1 cellular context compared by ENCODE assay signal in the genomic region with DNA sequence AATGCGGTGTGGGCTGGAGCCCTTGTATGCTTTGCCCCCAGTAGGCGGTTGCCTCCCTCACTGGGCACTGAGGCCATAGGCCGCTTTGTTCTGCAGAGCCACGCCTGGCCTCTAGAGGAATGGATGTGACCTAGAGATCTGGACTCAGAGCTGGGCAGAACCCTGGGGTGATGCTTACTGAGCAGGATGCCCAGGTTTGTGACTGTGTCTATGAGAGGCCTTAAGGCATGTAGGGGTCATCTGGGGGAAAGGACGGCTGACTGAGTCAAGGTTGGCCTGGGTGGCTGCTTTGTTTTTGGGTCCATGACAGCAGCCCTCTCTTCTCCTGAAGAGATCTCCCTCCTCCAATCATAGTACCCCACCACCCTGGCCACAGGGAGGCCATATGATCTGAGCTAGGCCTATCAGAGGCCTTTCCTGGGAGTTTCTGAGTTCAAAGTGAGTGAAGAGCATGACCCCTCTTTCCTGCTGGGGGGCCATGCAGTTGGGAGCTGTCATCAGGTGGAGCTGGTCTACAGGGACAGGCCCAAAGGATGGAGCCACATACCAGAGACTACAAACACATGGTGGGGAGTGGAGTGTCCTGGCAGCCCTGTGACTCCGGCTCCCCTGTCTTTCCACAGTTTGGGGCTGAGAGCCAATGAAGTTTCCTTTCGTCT.
TF ChIP-seq lines count a peak whose summit lies in the region.

No MANE protein-coding gene starts in this region.

TF ChIP-seq in HepG2, 621 proteins besides CTCF, POLR2A, EP300 and RAD21 (continued from another document and continues in another):
- no peak for TF ChIP-seq STAT6 (CRISPR knock-in tag; IDR thresholded peaks at IDR 0.05; ENCODE audit: borderline replicate concordance)
- peak; percentile 26 for TF ChIP-seq MED8 (CRISPR knock-in tag; IDR thresholded peaks at IDR 0.05; ENCODE audit: insufficient replicate concordance)
- TF ChIP-seq, protein P1, sequence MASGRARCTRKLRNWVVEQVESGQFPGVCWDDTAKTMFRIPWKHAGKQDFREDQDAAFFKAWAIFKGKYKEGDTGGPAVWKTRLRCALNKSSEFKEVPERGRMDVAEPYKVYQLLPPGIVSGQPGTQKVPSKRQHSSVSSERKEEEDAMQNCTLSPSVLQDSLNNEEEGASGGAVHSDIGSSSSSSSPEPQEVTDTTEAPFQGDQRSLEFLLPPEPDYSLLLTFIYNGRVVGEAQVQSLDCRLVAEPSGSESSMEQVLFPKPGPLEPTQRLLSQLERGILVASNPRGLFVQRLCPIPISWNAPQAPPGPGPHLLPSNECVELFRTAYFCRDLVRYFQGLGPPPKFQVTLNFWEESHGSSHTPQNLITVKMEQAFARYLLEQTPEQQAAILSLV (CRISPR knock-in tag; IDR thresholded peaks at IDR 0.05; ENCODE audit: borderline replicate concordance), result no peak
- no peak for TF ChIP-seq ZNF772 (CRISPR knock-in tag; IDR thresholded peaks at IDR 0.05)
- no peak for TF ChIP-seq ZNF713 (CRISPR knock-in tag; IDR thresholded peaks at IDR 0.05)
- TF ChIP-seq MIER2 (CRISPR knock-in tag; IDR thresholded peaks at IDR 0.05), result no peak
- TF ChIP-seq BCL6 (CRISPR knock-in tag; IDR thresholded peaks at IDR 0.05), result peak; percentile 40; the same call in 1 of the 2 replicates
- TF ChIP-seq PAXIP1 (CRISPR knock-in tag; conservative IDR thresholded peaks at IDR 0.05), result no peak
- TF ChIP-seq PHB2 (IDR thresholded peaks at IDR 0.05; ENCODE audit: partially characterized antibody), result no peak
- no peak for TF ChIP-seq NCOA5 (CRISPR knock-in tag; IDR thresholded peaks at IDR 0.05)
- no peak for TF ChIP-seq MNT (IDR thresholded peaks at IDR 0.05)
- TF ChIP-seq RARA (CRISPR knock-in tag; IDR thresholded peaks at IDR 0.05), result peak; percentile 39; the same call in 1 of the 2 replicates
- no peak for TF ChIP-seq SYNCRIP (IDR thresholded peaks at IDR 0.05; ENCODE audit: insufficient read depth, low read depth, low read length)
- 0 out of 2 replicates have a peak, but pooled peaks have one; percentile 15 for TF ChIP-seq ZNF574 (CRISPR knock-in tag; IDR thresholded peaks at IDR 0.05)
- TF ChIP-seq SNAPC2 (CRISPR knock-in tag; IDR thresholded peaks at IDR 0.05), result peak; percentile 26; the same call in 1 of the 2 replicates
- TF ChIP-seq JDP2 (CRISPR knock-in tag; IDR thresholded peaks at IDR 0.05; ENCODE audit: borderline replicate concordance), result no peak
- no peak for TF ChIP-seq SALL2 (CRISPR knock-in tag; IDR thresholded peaks at IDR 0.05)
- TF ChIP-seq ZNF775 (CRISPR knock-in tag; IDR thresholded peaks at IDR 0.05; ENCODE audit: borderline replicate concordance), result no peak
- TF ChIP-seq, protein P2, sequence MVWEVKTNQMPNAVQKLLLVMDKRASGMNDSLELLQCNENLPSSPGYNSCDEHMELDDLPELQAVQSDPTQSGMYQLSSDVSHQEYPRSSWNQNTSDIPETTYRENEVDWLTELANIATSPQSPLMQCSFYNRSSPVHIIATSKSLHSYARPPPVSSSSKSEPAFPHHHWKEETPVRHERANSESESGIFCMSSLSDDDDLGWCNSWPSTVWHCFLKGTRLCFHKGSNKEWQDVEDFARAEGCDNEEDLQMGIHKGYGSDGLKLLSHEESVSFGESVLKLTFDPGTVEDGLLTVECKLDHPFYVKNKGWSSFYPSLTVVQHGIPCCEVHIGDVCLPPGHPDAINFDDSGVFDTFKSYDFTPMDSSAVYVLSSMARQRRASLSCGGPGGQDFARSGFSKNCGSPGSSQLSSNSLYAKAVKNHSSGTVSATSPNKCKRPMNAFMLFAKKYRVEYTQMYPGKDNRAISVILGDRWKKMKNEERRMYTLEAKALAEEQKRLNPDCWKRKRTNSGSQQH (CRISPR knock-in tag; IDR thresholded peaks at IDR 0.05; ENCODE audit: low read depth), result no peak
- no peak for TF ChIP-seq FUBP1 (CRISPR knock-in tag; IDR thresholded peaks at IDR 0.05; ENCODE audit: borderline replicate concordance)
- no peak for TF ChIP-seq ATF7 (IDR thresholded peaks at IDR 0.05)
- no peak for TF ChIP-seq ATF7 (CRISPR knock-in tag; IDR thresholded peaks at IDR 0.05)
- peak; percentile 13; the same call in 1 of the 2 replicates for TF ChIP-seq ZNF746 (CRISPR knock-in tag; IDR thresholded peaks at IDR 0.05)
- TF ChIP-seq ZBTB42 (CRISPR knock-in tag; IDR thresholded peaks at IDR 0.05), result no peak
- TF ChIP-seq HOXA3 (CRISPR knock-in tag; IDR thresholded peaks at IDR 0.05), result 0 out of 2 replicates have a peak, but pooled peaks have one; percentile 14
- 0 out of 2 replicates have a peak, but pooled peaks have one; percentile 57 for TF ChIP-seq ZNF724P (CRISPR knock-in tag; IDR thresholded peaks at IDR 0.05; ENCODE audit: borderline replicate concordance)
- no peak for TF ChIP-seq HCFC1 (IDR thresholded peaks at IDR 0.05; ENCODE audit: low read depth, low read length)
- no peak for TF ChIP-seq NONO (IDR thresholded peaks at IDR 0.05)
- peak; percentile 42 for TF ChIP-seq NONO (CRISPR knock-in tag; conservative IDR thresholded peaks at IDR 0.05)
- TF ChIP-seq ZNF644 (CRISPR knock-in tag; IDR thresholded peaks at IDR 0.05; ENCODE audit: low read depth), result 0 out of 2 replicates have a peak, but pooled peaks have one; percentile 4
- no peak for TF ChIP-seq MAF1 (CRISPR knock-in tag; IDR thresholded peaks at IDR 0.05; ENCODE audit: borderline replicate concordance)
- TF ChIP-seq, protein P3, sequence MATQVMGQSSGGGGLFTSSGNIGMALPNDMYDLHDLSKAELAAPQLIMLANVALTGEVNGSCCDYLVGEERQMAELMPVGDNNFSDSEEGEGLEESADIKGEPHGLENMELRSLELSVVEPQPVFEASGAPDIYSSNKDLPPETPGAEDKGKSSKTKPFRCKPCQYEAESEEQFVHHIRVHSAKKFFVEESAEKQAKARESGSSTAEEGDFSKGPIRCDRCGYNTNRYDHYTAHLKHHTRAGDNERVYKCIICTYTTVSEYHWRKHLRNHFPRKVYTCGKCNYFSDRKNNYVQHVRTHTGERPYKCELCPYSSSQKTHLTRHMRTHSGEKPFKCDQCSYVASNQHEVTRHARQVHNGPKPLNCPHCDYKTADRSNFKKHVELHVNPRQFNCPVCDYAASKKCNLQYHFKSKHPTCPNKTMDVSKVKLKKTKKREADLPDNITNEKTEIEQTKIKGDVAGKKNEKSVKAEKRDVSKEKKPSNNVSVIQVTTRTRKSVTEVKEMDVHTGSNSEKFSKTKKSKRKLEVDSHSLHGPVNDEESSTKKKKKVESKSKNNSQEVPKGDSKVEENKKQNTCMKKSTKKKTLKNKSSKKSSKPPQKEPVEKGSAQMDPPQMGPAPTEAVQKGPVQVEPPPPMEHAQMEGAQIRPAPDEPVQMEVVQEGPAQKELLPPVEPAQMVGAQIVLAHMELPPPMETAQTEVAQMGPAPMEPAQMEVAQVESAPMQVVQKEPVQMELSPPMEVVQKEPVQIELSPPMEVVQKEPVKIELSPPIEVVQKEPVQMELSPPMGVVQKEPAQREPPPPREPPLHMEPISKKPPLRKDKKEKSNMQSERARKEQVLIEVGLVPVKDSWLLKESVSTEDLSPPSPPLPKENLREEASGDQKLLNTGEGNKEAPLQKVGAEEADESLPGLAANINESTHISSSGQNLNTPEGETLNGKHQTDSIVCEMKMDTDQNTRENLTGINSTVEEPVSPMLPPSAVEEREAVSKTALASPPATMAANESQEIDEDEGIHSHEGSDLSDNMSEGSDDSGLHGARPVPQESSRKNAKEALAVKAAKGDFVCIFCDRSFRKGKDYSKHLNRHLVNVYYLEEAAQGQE (IDR thresholded peaks at IDR 0.05; ENCODE audit: borderline replicate concordance in 1 of 2, low read depth in 1 of 2, low read length in 2 of 2), result no peak
- TF ChIP-seq ZNF501 (CRISPR knock-in tag; IDR thresholded peaks at IDR 0.05), result 0 out of 2 replicates have a peak, but pooled peaks have one; percentile 30
- TF ChIP-seq ZMYM4 (CRISPR knock-in tag; IDR thresholded peaks at IDR 0.05), result no peak
- no peak for TF ChIP-seq ZNF101 (CRISPR knock-in tag; IDR thresholded peaks at IDR 0.05; ENCODE audit: borderline replicate concordance, low read depth)
- TF ChIP-seq ZBTB21 (CRISPR knock-in tag; IDR thresholded peaks at IDR 0.05), result no peak
- TF ChIP-seq MIER3 (CRISPR knock-in tag; IDR thresholded peaks at IDR 0.05; ENCODE audit: borderline replicate concordance), result no peak
- no peak for TF ChIP-seq MIXL1 (CRISPR knock-in tag; IDR thresholded peaks at IDR 0.05)
- no peak for TF ChIP-seq ZSCAN20 (CRISPR knock-in tag; IDR thresholded peaks at IDR 0.05; ENCODE audit: borderline replicate concordance)
- TF ChIP-seq NCOA2 (CRISPR knock-in tag; IDR thresholded peaks at IDR 0.05), result 0 out of 2 replicates have a peak, but pooled peaks have one; percentile 11
- TF ChIP-seq NR3C1 (CRISPR knock-in tag; IDR thresholded peaks at IDR 0.05), result no peak
- no peak for TF ChIP-seq NCOA1 (CRISPR knock-in tag; IDR thresholded peaks at IDR 0.05)
